39 cellular contexts compared by ENCODE assay signal in genomic region chr6:24183584-24183983, GRCh38. TPM values are rescaled to one million over a fixed set of nuclear protein-coding genes. Genes with fewer than 3 reads are reported as not detected.
"Had no signal": no experiment of that assay in that cellular context is flagged by ENCODE, and none has a peak within 500 bp of the region (broad histone marks: within the 10 kb centered on the region; RNA-seq: fewer than 3 reads in every experiment).

No MANE protein-coding gene starts in this region.

- H3K4me1 ChIP-seq: adrenal gland, body of pancreas, breast epithelium had no signal

- FAIRE-seq: astrocyte, RCC 7860 had no signal

- H3K27me3 ChIP-seq: adrenal gland, body of pancreas, breast epithelium had no signal

- H3K9me3 ChIP-seq: adrenal gland, body of pancreas, breast epithelium had no signal

- H3K4me2 ChIP-seq: PC-9 had no signal

- ATAC-seq: activated CD8-positive, alpha-beta memory T cell treated with anti-CD3 and anti-CD28 coated beads, Interleukin-2, amount 10 ng/mL, durations not matched to agents 7 days and 5 days; activated T-cell treated with anti-CD3 and anti-CD28 coated beads, Interleukin-2, amount 50 U/mL, for 72 hours; activated T-helper 17 cell treated with anti-CD3 and anti-CD28 coated beads, Interleukin-2, amount 50 U/mL, for 72 hours; body of pancreas; Right ventricle myocardium inferior; SK-N-SH treated with all-trans-retinoic acid at 6 μM for 48 hours; T-cell had no signal

- H3K36me3 ChIP-seq: adrenal gland, breast epithelium had no signal

- H3K4me3 ChIP-seq: adrenal gland, body of pancreas, breast epithelium, PC-9 had no signal

- H3K27ac ChIP-seq: adrenal gland, body of pancreas, breast epithelium, PC-9, RWPE1, VCaP had no signal

- DNase-seq: activated CD4-positive, alpha-beta memory T cell treated with anti-CD3 and anti-CD28 coated beads, Interleukin-2, amount 10 ng/mL, durations not matched to agents 7 days and 5 days; activated CD4-positive, alpha-beta T cell treated with anti-CD3 and anti-CD28 coated beads for 1 hour; activated CD4-positive, alpha-beta T cell treated with anti-CD3 and anti-CD28 coated beads for 48 hours; activated CD4-positive, CD25-positive, alpha-beta regulatory T cell; activated CD8-positive, alpha-beta memory T cell treated with anti-CD3 and anti-CD28 coated beads for 24 hours; activated CD8-positive, alpha-beta memory T cell treated with anti-CD3 and anti-CD28 coated beads, Interleukin-2, amount 10 ng/mL, durations not matched to agents 7 days and 5 days; activated CD8-positive, alpha-beta memory T cell treated with anti-CD3 and anti-CD28 coated beads, Interleukin-2, amount 50 U/mL, for 48 hours; activated effector memory CD4-positive, alpha-beta T cell treated with anti-CD3 and anti-CD28 coated beads, Interleukin-2, amount 50 U/mL, for 16 hours; activated naive CD4-positive, alpha-beta T cell treated with Interleukin-2 at 50 U/mL for 16 hours; activated naive CD8-positive, alpha-beta T cell treated with anti-CD3 and anti-CD28 coated beads, Interleukin-2, amount 10 ng/mL, durations not matched to agents 7 days and 5 days; activated T-cell treated with anti-CD3 and anti-CD28 coated beads, Interleukin-2, amount 50 U/mL, for 72 hours; adrenal gland; body of pancreas; Karpas-422; NCI-H1105; NCI-H1417 treated with DMSO at 0.1 percent for 48 hours; NCI-H187 treated with DMSO at 0.1 percent for 48 hours; NCI-H2081; NCI-H345; NCI-H526 treated with DMSO at 0.1 percent for 48 hours; NK-92 treated with Interleukin-12 subunit alpha and Interleukin-12 subunit beta, amount 100 ng/mL, for 24 hours; PC-9; SIG-M5; T-cell; T-helper 2 cell; T-helper 9 cell had no signal

RNA-seq across cellular contexts. Expression of gene NRSN1, which starts 57.6 kb away (rescaled TPM):
- total RNA-seq: activated CD4-positive, alpha-beta memory T cell treated with anti-CD3 and anti-CD28 coated beads, Interleukin-2, amount 10 ng/mL, durations not matched to agents 7 days and 5 days; activated CD8-positive, alpha-beta memory T cell treated with anti-CD3 and anti-CD28 coated beads, Interleukin-2, amount 10 ng/mL, durations not matched to agents 7 days and 5 days; activated naive CD8-positive, alpha-beta T cell treated with anti-CD3 and anti-CD28 coated beads, Interleukin-2, amount 10 ng/mL, durations not matched to agents 7 days and 5 days; activated T-cell treated with anti-CD3 and anti-CD28 coated beads, Interleukin-2, amount 50 U/mL, for 72 hours; activated T-helper 17 cell treated with anti-CD3 and anti-CD28 coated beads, Interleukin-2, amount 50 U/mL, for 72 hours; astrocyte; body of pancreas; breast epithelium; cardiac septum; MCF 10A; NCI-H460; OCI-LY7; PC-9; Right ventricle myocardium inferior; SK-MEL-5; T-cell had no signal
